In genomic region chr1:117127840-117128239, GRCh38 we compare ENCODE assay signal across 16 cellular contexts. TPM values are rescaled to one million over a fixed set of nuclear protein-coding genes. Genes with fewer than 3 reads are reported as not detected.
DNase-seq lines count a peak whose midpoint lies in the region; ATAC-seq and TF ChIP-seq lines count a peak whose summit lies in the region.
"Had no signal": no experiment of that assay in that cellular context is flagged by ENCODE, and none has a peak within 500 bp of the region (broad histone marks: within the 10 kb centered on the region; RNA-seq: fewer than 3 reads in every experiment).

No MANE protein-coding gene starts in this region.

- H3K27ac ChIP-seq in lung (ENCODE audit: low read depth in 1 of 2, low read length in 1 of 2) (no peak overlapping the region), caudate nucleus (ENCODE audit: low read depth, low read length) (no peak overlapping the region)

- no peaks in the 10 kb centered on the region for H3K27me3 ChIP-seq in lung (ENCODE audit: control insufficient read depth, insufficient read depth)
- no peaks in the 10 kb centered on the region for H3K27me3 ChIP-seq in BE2C
- H3K27me3 ChIP-seq: tibial nerve had no signal

- H3K4me3 ChIP-seq in cardiac fibroblast (replicated peaks in 1 of 2; ENCODE audit: low read depth in 2 of 2, low read length in 2 of 2) (no peak overlapping the region), lung (no peak overlapping the region), BE2C (ENCODE audit: low read depth, low read length) (no peak overlapping the region)
- H3K4me3 ChIP-seq: tibial nerve had no signal

- H3K9me3 ChIP-seq in lung (ENCODE audit: control insufficient read depth in 2 of 2, insufficient read depth in 1 of 2, low read length in 1 of 2) (no peaks in the 10 kb centered on the region), BE2C (no peaks in the 10 kb centered on the region)
- H3K9me3 ChIP-seq: tibial nerve had no signal

- H3K36me3 ChIP-seq in lung (ENCODE audit: control insufficient read depth in 2 of 2, insufficient read depth in 2 of 2, low read length in 2 of 2) (no peaks in the 10 kb centered on the region), BE2C (no peaks in the 10 kb centered on the region)
- H3K36me3 ChIP-seq: tibial nerve had no signal

- DNase-seq in Right ventricle myocardium superior = no peak
- no peak for DNase-seq in left cardiac atrium
- peak; percentile 19 to 32 for DNase-seq in cardiac fibroblast (ENCODE audit: low read depth in 2 of 2)
- DNase-seq in lung (ENCODE audit: low spot score) = peak; percentile 51
- DNase-seq in BE2C = no peak
- DNase-seq in caudate nucleus (lab: John Stamatoyannopoulos, UW) = no peak
- no peak for DNase-seq in D341Med (ENCODE audit: low spot score)
- DNase-seq: activated CD4-positive, CD25-positive, alpha-beta regulatory T cell treated with anti-CD3 and anti-CD28 coated beads, Interleukin-2, amount 50 U/mL, for 72 hours; activated gamma-delta T cell treated with Interleukin-2 at 50 U/mL for 16 hours; aorta; NCI-H1930; nephron progenitor cell; SIG-M5; stimulated activated naive CD4-positive, alpha-beta T cell treated with Interleukin-2 at 50 U/mL for 16 hours had no signal

- ATAC-seq in Right ventricle myocardium superior (ENCODE audit: poor library complexity) = peak; percentile 15
- ATAC-seq in left cardiac atrium = no peak
- peak; percentile 82 for ATAC-seq in lung (ENCODE audit: insufficient read depth, low FRiP score)
- ATAC-seq in GM21576 (IDR thresholded peaks at IDR 0.05; ENCODE audit: unreplicated experiment) = no peak

- peaks cover 0 to 7% of the 10 kb centered on the region in 2 donors for H3K4me1 ChIP-seq in lung (ENCODE audit: control insufficient read depth in 2 of 2, insufficient read depth in 2 of 2, low read length in 2 of 2)
- no peaks in the 10 kb centered on the region for H3K4me1 ChIP-seq in BE2C

- TF ChIP-seq CTCF in cardiac fibroblast (IDR thresholded peaks at IDR 0.05; ENCODE audit: low read depth, low read length) (no peak), lung (IDR thresholded peaks at IDR 0.05; ENCODE audit: control extremely low read depth, extremely low read depth) (no peak), BE2C (IDR thresholded peaks at IDR 0.05; ENCODE audit: low read depth, low read length) (no peak)

- intact Hi-C loops in Right ventricle myocardium superior (cut with DNase I) = loop anchor here (5.0 kb wide), 1 partner anchor 61 kb away; no protein-coding TSS in a partner anchor
- intact Hi-C loops in left cardiac atrium (cut with DNase I) = loop anchor here (5.0 to 10.0 kb wide), 2 partner anchors 61 to 107 kb away; no protein-coding TSS in a partner anchor

RNA-seq across cellular contexts. Expression of gene TRIM45, which starts 6.3 kb away (rescaled TPM):
- total RNA-seq in Right ventricle myocardium superior (16.4 TPM), left cardiac atrium (10 to 100 TPM in 1 of 2 donors, 1 to 10 TPM in 1; 8.2 to 14.3 TPM), lung (1 to 10 TPM; 3.1 to 6.0 TPM)
- 1 to 10 TPM in 1 of 2 donors, under 1 TPM in 1; 0.41 to 2.8 TPM for polyA plus RNA-seq in lung
- 4.5 TPM for polyA plus RNA-seq in BE2C (2012; ENCODE audit: insufficient read depth, insufficient read length, low read depth)

Comparison
In these comparisons a context has a peak if more than half of its experiments do, and no peak if none do; other contexts are left out.
1. ATAC-seq: peak in Right ventricle myocardium superior (single experiment) and lung (single experiment); none in left cardiac atrium (0 of 2) and GM21576 (single experiment).
2. DNase-seq: peak in cardiac fibroblast (2 of 2) and lung (single experiment); none in Right ventricle myocardium superior (single experiment), left cardiac atrium (single experiment), BE2C (single experiment), caudate nucleus (0 of 61) and D341Med (single experiment).